ENCODE assay signal across 22 cellular contexts in the genomic region with DNA sequence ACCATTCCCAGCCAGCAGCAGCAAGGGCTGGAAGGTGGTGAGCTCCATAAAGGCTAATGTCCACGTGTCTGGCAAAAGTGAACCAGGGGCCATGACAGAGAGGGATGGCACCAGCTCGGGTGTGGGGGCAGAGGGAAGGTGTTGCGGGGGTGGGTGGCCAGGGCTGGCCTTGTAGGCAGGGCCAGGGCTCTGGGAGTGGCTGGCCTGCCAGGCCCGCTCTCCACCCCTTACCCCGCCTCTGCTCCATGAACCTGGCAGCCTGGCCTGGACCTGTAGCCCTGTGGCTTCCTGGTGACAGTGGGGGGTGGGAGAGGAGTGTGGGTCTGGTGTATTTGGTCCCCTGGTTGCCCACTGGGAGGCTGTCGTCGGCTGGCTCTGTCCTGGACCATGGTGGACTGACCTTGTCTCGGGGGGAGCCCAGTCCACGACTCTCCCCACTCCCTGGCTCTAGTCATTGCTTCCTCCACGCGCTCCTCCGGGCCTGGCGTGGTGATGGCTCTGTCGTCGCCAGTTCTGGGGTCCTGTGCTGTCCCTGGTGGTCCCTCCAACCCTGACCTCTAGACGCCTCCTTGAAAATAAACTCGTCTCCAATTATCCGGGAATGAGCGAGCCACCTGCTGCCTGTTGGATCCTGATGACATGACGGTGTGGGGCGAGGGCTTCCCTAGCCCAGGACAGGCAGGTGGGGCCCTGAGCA.
"Had no signal": no experiment of that assay in that cellular context is flagged by ENCODE, and none has a peak within 500 bp of the region (broad histone marks: within the 10 kb centered on the region; RNA-seq: fewer than 3 reads in every experiment).

No MANE protein-coding gene starts in this region.

- H3K27ac ChIP-seq: coronary artery, dorsolateral prefrontal cortex, esophagus muscularis mucosa, foreskin keratinocyte, gastroesophageal sphincter, heart left ventricle, hepatocyte, left lung, lower lobe of right lung had no signal

- H3K4me3 ChIP-seq: coronary artery, dorsolateral prefrontal cortex, esophagus muscularis mucosa, gastroesophageal sphincter, heart left ventricle, hepatocyte, left lung, lower lobe of right lung had no signal

- H3K36me3 ChIP-seq: esophagus muscularis mucosa, gastroesophageal sphincter, heart left ventricle, left lung, lower lobe of right lung had no signal

- ATAC-seq: foreskin keratinocyte, heart left ventricle, left ventricle myocardium superior had no signal

- H2AFZ ChIP-seq: hepatocyte had no signal

- H3K9me3 ChIP-seq: esophagus muscularis mucosa, heart left ventricle, left lung, lower lobe of right lung had no signal

- H3K4me2 ChIP-seq: hepatocyte had no signal

- FAIRE-seq: colon, endothelial cell of umbilical vein, frontal cortex, kidney had no signal

- H3K4me1 ChIP-seq: esophagus muscularis mucosa, foreskin keratinocyte, gastroesophageal sphincter, heart left ventricle, left lung, lower lobe of right lung had no signal

- H3K79me2 ChIP-seq: hepatocyte had no signal

- DNase-seq: dermis blood vessel endothelial cell; effector CD4-positive, alpha-beta T cell; effector memory CD4-positive, alpha-beta T cell; foreskin keratinocyte; heart left ventricle; immature natural killer cell; islet precursor cell; kidney; kidney glomerular epithelial cell; left lung; left ventricle myocardium superior; lower lobe of right lung; mammary epithelial cell; mesendoderm had no signal
